In genomic region chr5:150217874-150218692, GRCh38 we compare ENCODE assay signal across 8 cellular contexts. TPM values are rescaled to one million over a fixed set of nuclear protein-coding genes. Genes with fewer than 3 reads are reported as not detected.
DNase-seq lines count a peak whose midpoint lies in the region; ATAC-seq and TF ChIP-seq lines count a peak whose summit lies in the region.

No MANE protein-coding gene starts in this region.

- H3K27ac Mint-ChIP-seq in activated CD4-positive, alpha-beta T cell treated with anti-CD3 and anti-CD28 coated beads, Interleukin-2, amount 10 ng/mL, durations not matched to agents 24 days and 14 days: no peak overlapping the region

- TF ChIP-seq CTCF in BE2C (IDR thresholded peaks at IDR 0.05; ENCODE audit: low read depth, low read length) (peak; percentile 91), lower lobe of right lung (IDR thresholded peaks at IDR 0.05) (peak; percentile 93)

- H3K4me3 ChIP-seq in BE2C (ENCODE audit: low read depth, low read length) (no peak overlapping the region), lower lobe of right lung (no peak overlapping the region)

- ATAC-seq in GM19324 (IDR thresholded peaks at IDR 0.05; ENCODE audit: low FRiP score, unreplicated experiment) (peak; percentile 69), HG03442 (IDR thresholded peaks at IDR 0.05; ENCODE audit: unreplicated experiment) (peak; percentile 79), lower lobe of right lung (peak; percentile 88)

- H3K36me3 ChIP-seq in BE2C (no peaks in the 10 kb centered on the region), lower lobe of right lung (no peaks in the 10 kb centered on the region)

- H3K4me3 Mint-ChIP-seq in activated CD4-positive, alpha-beta T cell treated with anti-CD3 and anti-CD28 coated beads, Interleukin-2, amount 10 ng/mL, durations not matched to agents 24 days and 14 days: no peak overlapping the region

- H3K27me3 ChIP-seq in BE2C: no peaks in the 10 kb centered on the region
- H3K27me3 ChIP-seq in lower lobe of right lung (ENCODE audit: low read depth): peaks cover 3% of the 10 kb centered on the region

- no peak overlapping the region for H3K27ac ChIP-seq in lower lobe of right lung

- no peaks in the 10 kb centered on the region for H3K9me3 Mint-ChIP-seq in activated CD4-positive, alpha-beta T cell treated with anti-CD3 and anti-CD28 coated beads, Interleukin-2, amount 10 ng/mL, durations not matched to agents 24 days and 14 days

- H3K36me3 Mint-ChIP-seq in activated CD4-positive, alpha-beta T cell treated with anti-CD3 and anti-CD28 coated beads, Interleukin-2, amount 10 ng/mL, durations not matched to agents 24 days and 14 days (ENCODE audit: low read depth): no peaks in the 10 kb centered on the region

- intact Hi-C loops in activated CD4-positive, alpha-beta T cell treated with anti-CD3 and anti-CD28 coated beads, Interleukin-2, amount 10 ng/mL, durations not matched to agents 24 days and 14 days (cut with micrococcal nuclease): loop anchor here (1.0 to 10.0 kb wide), 4 partner anchors 57 to 384 kb away; partner anchors contain the start of genes HMGXB3 and TIGD6
- intact Hi-C loops in lower lobe of right lung (cut with DNase I): no loop called here

- H3K4me1 Mint-ChIP-seq in activated CD4-positive, alpha-beta T cell treated with anti-CD3 and anti-CD28 coated beads, Interleukin-2, amount 10 ng/mL, durations not matched to agents 24 days and 14 days: no peaks in the 10 kb centered on the region

- H3K9me3 ChIP-seq in BE2C (no peaks in the 10 kb centered on the region), lower lobe of right lung (no peaks in the 10 kb centered on the region)

- H3K4me1 ChIP-seq in BE2C (no peaks in the 10 kb centered on the region), lower lobe of right lung (no peaks in the 10 kb centered on the region)

- DNase-seq in BE2C (peak; percentile 80), NCI-H526 (lab: John Stamatoyannopoulos, UW) (peak; percentile 2 to 79), dermis blood vessel endothelial cell (peak; percentile 90), lower lobe of right lung (peak; percentile 77)
- DNase-seq in activated CD4-positive, alpha-beta T cell treated with anti-CD3 and anti-CD28 coated beads, Interleukin-2, amount 10 ng/mL, durations not matched to agents 24 days and 14 days: peak; percentile 94
- peak; percentile 66 for DNase-seq in stimulated activated CD8-positive, alpha-beta memory T cell treated with anti-CD3 and anti-CD28 coated beads, Interleukin-12 subunit alpha, Interleukin-12 subunit beta, amount 100 ng/mL, for 1 hour (ENCODE audit: low read depth)

- H3K27me3 Mint-ChIP-seq in activated CD4-positive, alpha-beta T cell treated with anti-CD3 and anti-CD28 coated beads, Interleukin-2, amount 10 ng/mL, durations not matched to agents 24 days and 14 days: peaks cover 3% of the 10 kb centered on the region

RNA-seq across cellular contexts. Expression of gene SLC6A7, which starts 28.2 kb away (rescaled TPM):
- polyA plus RNA-seq in BE2C (2012; ENCODE audit: insufficient read depth, insufficient read length, low read depth): not detected
- total RNA-seq in activated CD4-positive, alpha-beta T cell treated with anti-CD3 and anti-CD28 coated beads, Interleukin-2, amount 10 ng/mL, durations not matched to agents 24 days and 14 days: not detected in 2 replicates
- total RNA-seq in dermis blood vessel endothelial cell (not detected in 2 replicates), lower lobe of right lung (not detected)

RNA-seq across cellular contexts. Expression of gene CDX1, which starts 51.5 kb away (rescaled TPM):
- polyA plus RNA-seq in BE2C (2012; ENCODE audit: insufficient read depth, insufficient read length, low read depth): 3.6 TPM
- total RNA-seq in activated CD4-positive, alpha-beta T cell treated with anti-CD3 and anti-CD28 coated beads, Interleukin-2, amount 10 ng/mL, durations not matched to agents 24 days and 14 days: not detected in 2 replicates
- total RNA-seq in dermis blood vessel endothelial cell (not detected in 2 replicates), lower lobe of right lung (not detected)

Comparison
In these comparisons a context has a peak if more than half of its experiments do, and no peak if none do; other contexts are left out.
1. DNase-seq: peak in every context shown above with its lines; median percentile 94 in activated CD4-positive, alpha-beta T cell treated with anti-CD3 and anti-CD28 coated beads, Interleukin-2, amount 10 ng/mL, durations not matched to agents 24 days and 14 days; 90 in dermis blood vessel endothelial cell; 80 in BE2C; 77 in lower lobe of right lung; 66 in stimulated activated CD8-positive, alpha-beta memory T cell treated with anti-CD3 and anti-CD28 coated beads, Interleukin-12 subunit alpha, Interleukin-12 subunit beta, amount 100 ng/mL, for 1 hour; 40 in NCI-H526.